In genomic region chr20:45445805-45446562, GRCh38 we compare ENCODE assay signal across 8 cellular contexts. TPM values are rescaled to one million over a fixed set of nuclear protein-coding genes. Genes with fewer than 3 reads are reported as not detected.
DNase-seq lines count a peak whose midpoint lies in the region; ATAC-seq and TF ChIP-seq lines count a peak whose summit lies in the region.

No MANE protein-coding gene starts in this region.

- TF ChIP-seq CTCF in OCI-LY3 (IDR thresholded peaks at IDR 0.05; ENCODE audit: low read depth, low read length) (peak; percentile 71), body of pancreas (IDR thresholded peaks at IDR 0.05) (peak in 4 of 7 experiments; percentile 14 to 31 (median 22)), nephron (IDR thresholded peaks at IDR 0.05; ENCODE audit: unreplicated experiment in 3 of 3) (peak; percentile 53 to 68 (median 62))

- H3K36me3 ChIP-seq in OCI-LY3 (replicated peaks; ENCODE audit: low read depth, low read length) = no peaks in the 10 kb centered on the region
- H3K36me3 ChIP-seq in body of pancreas (replicated peaks in 1 of 2; ENCODE audit: insufficient read depth in 1 of 2, low read depth in 2 of 2) = no peaks in the 10 kb centered on the region

- no peaks in the 10 kb centered on the region for H3K9me3 Mint-ChIP-seq in nephron

- no peaks in the 10 kb centered on the region for H3K79me2 ChIP-seq in OCI-LY3 (ENCODE audit: low read length)

- H3K9me3 ChIP-seq in OCI-LY3 (ENCODE audit: insufficient read depth, low read length) (no peaks in the 10 kb centered on the region), body of pancreas (no peaks in the 10 kb centered on the region)

- H3K27ac ChIP-seq in OCI-LY3 (ENCODE audit: low read length) (no peak overlapping the region), body of pancreas (no peak overlapping the region)

- TF ChIP-seq POLR2A in body of pancreas (IDR thresholded peaks at IDR 0.05) = no peak

- H3K4me1 ChIP-seq in OCI-LY3 (ENCODE audit: low read length) = peaks cover 6% of the 10 kb centered on the region; the same call in 1 of the 2 replicates
- no peaks in the 10 kb centered on the region for H3K4me1 ChIP-seq in body of pancreas

- no peak overlapping the region for H2AFZ ChIP-seq in OCI-LY3 (ENCODE audit: low read depth, low read length)

- H3K9ac ChIP-seq in OCI-LY3 (ENCODE audit: low read length) = no peak overlapping the region

- no peak overlapping the region for H3K27ac Mint-ChIP-seq in nephron

- ATAC-seq in GM19467 (IDR thresholded peaks at IDR 0.05; ENCODE audit: unreplicated experiment) (peak; percentile 64), body of pancreas (no peak)

- no peak overlapping the region for H3K4me3 Mint-ChIP-seq in nephron

- intact Hi-C loops in body of pancreas (cut with DNase I) = no loop called here

- peaks cover 9% of the 10 kb centered on the region for H3K27me3 Mint-ChIP-seq in nephron (ENCODE audit: low read depth)

- H3K4me2 ChIP-seq in OCI-LY3 (ENCODE audit: low read length) = no peak overlapping the region

- H3K4me3 ChIP-seq in OCI-LY3 (ENCODE audit: low read length) (no peak overlapping the region), body of pancreas (no peak overlapping the region)

- no peaks in the 10 kb centered on the region for H4K20me1 ChIP-seq in OCI-LY3 (ENCODE audit: insufficient read depth, low read length)

- DNase-seq in COLO668 (lab: John Stamatoyannopoulos, UW; ENCODE audit: unreplicated experiment) = peak; percentile 55
- DNase-seq in body of pancreas = peak in 1 of 4 donors; percentile 23
- no peak for DNase-seq in putamen (ENCODE audit: low spot score)
- no peak for DNase-seq in effector CD8-positive, alpha-beta T cell (lab: John Stamatoyannopoulos, UW)
- DNase-seq in ureter (ENCODE audit: low spot score) = no peak

- no peaks in the 10 kb centered on the region for H3K4me1 Mint-ChIP-seq in nephron

- H3K27me3 ChIP-seq in OCI-LY3 (ENCODE audit: low read depth, low read length) = peaks cover 39% of the 10 kb centered on the region
- no peaks in the 10 kb centered on the region for H3K27me3 ChIP-seq in body of pancreas

- WGBS in body of pancreas, 2 donors = 58 to 60% methylated on average over 7 of the region's 7 CpGs

- H3K36me3 Mint-ChIP-seq in nephron (ENCODE audit: low read depth) = no peaks in the 10 kb centered on the region

RNA-seq across cellular contexts. Expression of gene WFDC2, which starts 23.6 kb away (rescaled TPM):
- total RNA-seq in body of pancreas = 10 to 100 TPM in 1 of 2 donors, 1 to 10 TPM in 1; 3.0 to 11.9 TPM
- 244 TPM for total RNA-seq in ureter

RNA-seq across cellular contexts. Expression of gene PIGT, which starts 30.0 kb away (rescaled TPM):
- total RNA-seq in body of pancreas (10 to 100 TPM; 38.6 to 50.3 TPM), ureter (94.3 TPM)

RNA-seq across cellular contexts. Expression of gene DBNDD2, which starts 37.9 kb away (rescaled TPM):
- total RNA-seq in body of pancreas = 10 to 100 TPM; 10.5 to 20.5 TPM
- 63.0 TPM for total RNA-seq in ureter

Comparison
In these comparisons a context has a peak if more than half of its experiments do, and no peak if none do; other contexts are left out.
1. RNA of gene WFDC2, which starts 23.6 kb away (total RNA-seq): 244 TPM in ureter (single experiment); 3.0 to 11.9 TPM in body of pancreas; every median in the first group is over 10 times any median in the second.
2. Peak in every context shown above with its lines, with median percentiles within 50 percentile points of each other: CTCF ChIP-seq.